Comparison of ENCODE assay signal across 9 cellular contexts in genomic region chr12:47277972-47278448, GRCh38.
DNase-seq lines count a peak whose midpoint lies in the region; ATAC-seq and TF ChIP-seq lines count a peak whose summit lies in the region.
"Had no signal": no experiment of that assay in that cellular context is flagged by ENCODE, and none has a peak within 500 bp of the region (broad histone marks: within the 10 kb centered on the region; RNA-seq: fewer than 3 reads in every experiment).

No MANE protein-coding gene starts in this region.

- peak overlapping the region in 4 of 11 experiments; percentile 63 to 70 (median 68); a peak in 6 of 22 replicates for H3K9ac ChIP-seq in BLaER1 treated with 17β-estradiol and CSF1 and Interleukin-3, amounts not matched to agents 10 nM and 100 nM
- no peak overlapping the region for H3K9ac ChIP-seq in Loucy (ENCODE audit: low read depth, low read length, poor library complexity, severe bottlenecking)

- H3K36me3 Mint-ChIP-seq in memory B cell: no peaks in the 10 kb centered on the region

- H3K4me3 ChIP-seq in BLaER1 treated with 17β-estradiol and CSF1 and Interleukin-3, amounts not matched to agents 10 nM and 100 nM: peak overlapping the region in 2 of 10 experiments; percentile 18 to 29; a peak in 3 of 20 replicates
- H3K4me3 ChIP-seq in Loucy (ENCODE audit: low read length, poor library complexity, severe bottlenecking): no peak overlapping the region
- H3K4me3 ChIP-seq: heart left ventricle had no signal

- DNase-seq in amniotic epithelial cell (ENCODE audit: low read depth) (peak; percentile 95), memory B cell (ENCODE audit: low spot score in 2 of 2) (no peak), DMS 273 treated with DMSO at 0.1 percent for 48 hours (lab: John Stamatoyannopoulos, UW) (no peak), middle frontal gyrus (ENCODE audit: extremely low spot score, low spot score) (no peak), NCI-H187 treated with DMSO at 0.1 percent for 48 hours (lab: John Stamatoyannopoulos, UW) (no peak), DMS79 treated with DMSO at 0.1 percent for 48 hours (lab: John Stamatoyannopoulos, UW) (no peak)
- DNase-seq: heart left ventricle had no signal

- no peaks in the 10 kb centered on the region for H3K36me3 ChIP-seq in BLaER1 treated with 17β-estradiol and CSF1 and Interleukin-3, amounts not matched to agents 10 nM and 100 nM
- no peaks in the 10 kb centered on the region for H3K36me3 ChIP-seq in Loucy (ENCODE audit: insufficient read depth, low read length)
- H3K36me3 ChIP-seq: heart left ventricle had no signal

- H3K9me3 ChIP-seq in BLaER1 treated with 17β-estradiol and CSF1 and Interleukin-3, amounts not matched to agents 10 nM and 100 nM (replicated peaks in 1 of 11): no peaks in the 10 kb centered on the region; a peak in 1 of 22 replicates
- H3K9me3 ChIP-seq in Loucy (ENCODE audit: insufficient read depth, low read depth, low read length): no peaks in the 10 kb centered on the region
- H3K9me3 ChIP-seq: heart left ventricle had no signal

- H3K4me2 ChIP-seq in BLaER1 treated with 17β-estradiol and CSF1 and Interleukin-3, amounts not matched to agents 10 nM and 100 nM: peak overlapping the region in 9 of 11 experiments; percentile 60 to 92 (median 84); a peak in 17 of 22 replicates
- peak overlapping the region; percentile 79 for H3K4me2 ChIP-seq in Loucy (ENCODE audit: low read depth, low read length, poor library complexity, severe bottlenecking)

- no peak for ATAC-seq in memory B cell (ENCODE audit: low read depth)

- peak overlapping the region; percentile 63 for H3K27ac Mint-ChIP-seq in memory B cell

- H3K4me1 Mint-ChIP-seq in memory B cell: peaks cover 33% of the 10 kb centered on the region

- no peaks in the 10 kb centered on the region for H3K27me3 Mint-ChIP-seq in memory B cell

- H3K27me3 ChIP-seq in BLaER1 treated with 17β-estradiol and CSF1 and Interleukin-3, amounts not matched to agents 10 nM and 100 nM: no peaks in the 10 kb centered on the region
- H3K27me3 ChIP-seq in Loucy (ENCODE audit: insufficient read depth, low read length, poor library complexity, severe bottlenecking): no peaks in the 10 kb centered on the region
- H3K27me3 ChIP-seq: heart left ventricle had no signal

- no peak overlapping the region for H3K4me3 Mint-ChIP-seq in memory B cell

- H3K9me3 Mint-ChIP-seq in memory B cell: no peaks in the 10 kb centered on the region

- H3K4me1 ChIP-seq in BLaER1 treated with 17β-estradiol and CSF1 and Interleukin-3, amounts not matched to agents 10 nM and 100 nM: peaks cover 9 to 79% (median 63%) of the 10 kb centered on the region in 10 experiments
- H3K4me1 ChIP-seq in Loucy (ENCODE audit: insufficient read depth, low read length, poor library complexity, severe bottlenecking): peaks cover 35% of the 10 kb centered on the region

- H3K9me2 ChIP-seq in Loucy (replicated peaks; ENCODE audit: low read depth, low read length): no peaks in the 10 kb centered on the region

- H3K27ac ChIP-seq in BLaER1 treated with 17β-estradiol and CSF1 and Interleukin-3, amounts not matched to agents 10 nM and 100 nM: peak overlapping the region in 10 of 11 experiments; percentile 57 to 89 (median 78); a peak in 17 of 22 replicates

- H3F3A ChIP-seq in Loucy (ENCODE audit: low read depth): no peaks in the 10 kb centered on the region

- no peak overlapping the region for H2AFZ ChIP-seq in Loucy (ENCODE audit: low read length)

- no peak for TF ChIP-seq CTCF in Loucy (conservative IDR thresholded peaks at IDR 0.05; ENCODE audit: low read length)

- no peaks in the 10 kb centered on the region for H3K79me2 ChIP-seq in Loucy (ENCODE audit: insufficient read depth, low read length)

- H4K20me1 ChIP-seq in BLaER1 treated with 17β-estradiol and CSF1 and Interleukin-3, amounts not matched to agents 10 nM and 100 nM: no peaks in the 10 kb centered on the region
- no peaks in the 10 kb centered on the region for H4K20me1 ChIP-seq in Loucy (ENCODE audit: insufficient read depth, low read length, poor library complexity, severe bottlenecking)
